ENCODE assay signal across 1 cellular context in genomic region chr5:145834917-145835838, GRCh38.
TF ChIP-seq lines count a peak whose summit lies in the region.

PRELID2 (minus strand) TSS chr5:145835342; CDS start chr5:145835251, 91 bp downstream.

TF ChIP-seq in K562, 482 proteins besides CTCF, POLR2A, EP300 and RAD21 (continued from another document and continues in another):
- TF ChIP-seq E2F1 (CRISPR knock-in tag; IDR thresholded peaks at IDR 0.05) (peak; percentile 89), ZMIZ1 (IDR thresholded peaks at IDR 0.05; ENCODE audit: low read depth in 2 of 2, low read length in 2 of 2) (peak in 1 of 2 experiments; percentile 56; a peak in 1 of 4 replicates), NCOR1 (IDR thresholded peaks at IDR 0.05) (0 out of 2 replicates have a peak, but pooled peaks have one; percentile 36), ZNF384 (IDR thresholded peaks at IDR 0.05; ENCODE audit: low read depth, low read length) (peak; percentile 73), ZSCAN32 (CRISPR knock-in tag; IDR thresholded peaks at IDR 0.05) (no peak), ATF1 (CRISPR knock-in tag; IDR thresholded peaks at IDR 0.05) (no peak), ATF1 (tag; IDR thresholded peaks at IDR 0.05) (peak; percentile 66), BHLHE40 (IDR thresholded peaks at IDR 0.05; ENCODE audit: low read length) (peak; percentile 28), ZNF740 (CRISPR knock-in tag; IDR thresholded peaks at IDR 0.05) (no peak), ZNF740 (tag; IDR thresholded peaks at IDR 0.05) (no peak), MYNN (IDR thresholded peaks at IDR 0.05) (peak; percentile 25; the same call in 1 of the 2 replicates), MYNN (CRISPR knock-in tag; IDR thresholded peaks at IDR 0.05) (no peak), MAFG (tag; conservative IDR thresholded peaks at IDR 0.05) (no peak), E2F5 (CRISPR knock-in tag; IDR thresholded peaks at IDR 0.05) (no peak), RBBP5 (IDR thresholded peaks at IDR 0.05; ENCODE audit: borderline replicate concordance, insufficient read depth, low read length, poor library complexity, severe bottlenecking) (peak; percentile 93), RUNX1 (IDR thresholded peaks at IDR 0.05; ENCODE audit: low read depth) (no peak), MTF1 (CRISPR knock-in tag; IDR thresholded peaks at IDR 0.05; ENCODE audit: borderline replicate concordance) (no peak), NR1H2 (CRISPR knock-in tag; IDR thresholded peaks at IDR 0.05) (0 out of 2 replicates have a peak, but pooled peaks have one; percentile 59), YBX1 (IDR thresholded peaks at IDR 0.05) (no peak), KDM2B (CRISPR knock-in tag; IDR thresholded peaks at IDR 0.05) (peak; percentile 42), ATF6 (CRISPR knock-in tag; IDR thresholded peaks at IDR 0.05) (peak; percentile 66; the same call in 1 of the 2 replicates), HMG20B (CRISPR knock-in tag; IDR thresholded peaks at IDR 0.05) (no peak), YY1 (IDR thresholded peaks at IDR 0.05; ENCODE audit: borderline replicate concordance in 1 of 3, control insufficient read depth in 1 of 3, extremely low read depth in 1 of 3, insufficient read depth in 3 of 3, insufficient read length in 1 of 3, insufficient replicate concordance in 2 of 3, low read depth in 1 of 3, low read length in 2 of 3) (peak in 2 of 3 experiments; percentile 72 to 73), CLOCK (CRISPR knock-in tag; IDR thresholded peaks at IDR 0.05; ENCODE audit: borderline replicate concordance) (no peak), SMAD4 (CRISPR knock-in tag; conservative IDR thresholded peaks at IDR 0.05) (peak; percentile 70), ELF2 (CRISPR knock-in tag; IDR thresholded peaks at IDR 0.05) (0 out of 2 replicates have a peak, but pooled peaks have one; percentile 25), MTA3 (IDR thresholded peaks at IDR 0.05; ENCODE audit: borderline replicate concordance) (peak; percentile 83), OTX1 (CRISPR knock-in tag; IDR thresholded peaks at IDR 0.05) (0 out of 2 replicates have a peak, but pooled peaks have one; percentile 5), SUPT5H (IDR thresholded peaks at IDR 0.05) (peak; percentile 85), ILK (tag; IDR thresholded peaks at IDR 0.05; ENCODE audit: borderline replicate concordance, low read depth) (no peak), GATAD2B (IDR thresholded peaks at IDR 0.05; ENCODE audit: borderline replicate concordance) (peak; percentile 93), ELF4 (CRISPR knock-in tag; IDR thresholded peaks at IDR 0.05) (no peak), KDM1A (IDR thresholded peaks at IDR 0.05) (no peak), NR2C2 (CRISPR knock-in tag; IDR thresholded peaks at IDR 0.05) (peak; percentile 66), NR2C2 (tag; IDR thresholded peaks at IDR 0.05) (peak; percentile 72), ZNF518B (CRISPR knock-in tag; IDR thresholded peaks at IDR 0.05) (no peak), ZC3H11A (IDR thresholded peaks at IDR 0.05; ENCODE audit: low read depth, low read length) (no peak), RFX1 (IDR thresholded peaks at IDR 0.05) (no peak), NFRKB (IDR thresholded peaks at IDR 0.05; ENCODE audit: low read depth) (peak; percentile 50)
